Comparison of ENCODE assay signal across 9 cellular contexts in the genomic region with DNA sequence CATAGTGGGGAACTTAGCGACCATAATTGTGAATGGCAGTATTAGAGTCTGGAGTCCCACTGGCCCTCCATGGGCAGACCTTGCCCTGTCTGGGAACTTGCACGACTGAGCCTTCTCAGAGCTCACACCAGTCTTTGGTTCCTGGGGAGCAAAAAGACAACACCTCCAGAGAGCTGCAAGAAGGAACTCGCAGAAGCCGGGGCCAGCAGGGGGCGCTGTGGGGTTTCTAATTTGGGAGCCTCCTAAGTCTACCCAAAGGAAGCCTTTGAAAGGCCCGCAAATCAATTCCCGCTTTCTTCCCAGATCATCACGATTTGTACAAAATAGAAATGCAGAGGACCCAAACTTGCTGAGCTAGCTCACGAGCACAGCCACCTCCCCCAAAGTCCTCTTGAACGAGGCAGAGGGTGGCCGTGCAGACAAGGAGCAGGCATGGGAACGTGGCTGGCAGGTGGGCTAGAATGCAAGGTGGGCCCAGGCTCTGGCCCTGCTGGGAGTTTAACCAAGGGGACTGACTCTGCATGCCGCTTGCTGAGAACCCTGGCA. TPM values are rescaled to one million over a fixed set of nuclear protein-coding genes. Genes with fewer than 3 reads are reported as not detected.
DNase-seq lines count a peak whose midpoint lies in the region; ATAC-seq and TF ChIP-seq lines count a peak whose summit lies in the region.
"Had no signal": no experiment of that assay in that cellular context is flagged by ENCODE, and none has a peak within 500 bp of the region (broad histone marks: within the 10 kb centered on the region; RNA-seq: fewer than 3 reads in every experiment).

No MANE protein-coding gene starts in this region.

- H3K4me2 ChIP-seq in MM.1S (ENCODE audit: low read depth, low read length) = no peak overlapping the region

- intact Hi-C loops in heart right ventricle (cut with DNase I) = loop anchor here in 9 of 10 donors (1.0 to 10.0 kb wide), 11 partner anchors 126 to 601 kb away; a partner anchor contains a TSS
- intact Hi-C loops in prostate gland (cut with DNase I) = loop anchor here (10.0 kb wide), 1 partner anchor 348 kb away; no protein-coding TSS in a partner anchor
- intact Hi-C loops in vagina (cut with DNase I) = no loop called here

- H3K79me2 ChIP-seq in MM.1S (ENCODE audit: low read length) = no peaks in the 10 kb centered on the region

- H3K4me1 Mint-ChIP-seq in activated naive CD4-positive, alpha-beta T cell treated with anti-CD3 and anti-CD28 coated beads, Interleukin-2, amount 10 ng/mL, durations not matched to agents 7 days and 5 days = no peaks in the 10 kb centered on the region

- H3K27me3 ChIP-seq in MM.1S (replicated peaks; ENCODE audit: insufficient read depth, low read length) = no peaks in the 10 kb centered on the region
- no peaks in the 10 kb centered on the region for H3K27me3 ChIP-seq in SJSA1 (replicated peaks)
- peaks cover 0 to 54% (median 31%) of the 10 kb centered on the region in 7 donors for H3K27me3 ChIP-seq in heart right ventricle
- H3K27me3 ChIP-seq in prostate gland (replicated peaks; ENCODE audit: insufficient read depth) = no peaks in the 10 kb centered on the region
- no peaks in the 10 kb centered on the region for H3K27me3 ChIP-seq in vagina

- no peaks in the 10 kb centered on the region for H3K9me2 ChIP-seq in MM.1S (replicated peaks; ENCODE audit: insufficient read depth, low read length)

- no peaks in the 10 kb centered on the region for H3K36me3 Mint-ChIP-seq in activated naive CD4-positive, alpha-beta T cell treated with anti-CD3 and anti-CD28 coated beads, Interleukin-2, amount 10 ng/mL, durations not matched to agents 7 days and 5 days

- no peak overlapping the region for H3K9ac ChIP-seq in MM.1S (ENCODE audit: low read length)

- CTCF ChIA-PET in activated naive CD4-positive, alpha-beta T cell treated with anti-CD3 and anti-CD28 coated beads, Interleukin-2, amount 10 ng/mL, durations not matched to agents 7 days and 5 days (lab: Charles Lee) = interaction anchor here (0.6 to 2.9 kb wide), 10 partner anchors 9 to 780 kb away, joined by 3 to 16 read pairs (median 4); a partner anchor contains a TSS

- no peaks in the 10 kb centered on the region for H3K9me3 Mint-ChIP-seq in activated naive CD4-positive, alpha-beta T cell treated with anti-CD3 and anti-CD28 coated beads, Interleukin-2, amount 10 ng/mL, durations not matched to agents 7 days and 5 days
- H3K9me3 Mint-ChIP-seq: dendritic cell treated with granulocyte-macrophage colony-stimulating factor and Interleukin-4, amounts not matched to agents 40 ng/mL and 50 ng/mL, for 4 days had no signal

- H3K9me3 ChIP-seq in MM.1S (replicated peaks; ENCODE audit: insufficient read depth, low read length) = no peaks in the 10 kb centered on the region
- no peaks in the 10 kb centered on the region for H3K9me3 ChIP-seq in SJSA1 (replicated peaks)
- no peaks in the 10 kb centered on the region for H3K9me3 ChIP-seq in heart right ventricle
- no peaks in the 10 kb centered on the region for H3K9me3 ChIP-seq in prostate gland
- no peaks in the 10 kb centered on the region for H3K9me3 ChIP-seq in vagina

- TF ChIP-seq POLR2A in prostate gland (IDR thresholded peaks at IDR 0.05) (no peak), vagina (IDR thresholded peaks at IDR 0.05) (no peak)

- H3K27ac Mint-ChIP-seq in activated naive CD4-positive, alpha-beta T cell treated with anti-CD3 and anti-CD28 coated beads, Interleukin-2, amount 10 ng/mL, durations not matched to agents 7 days and 5 days = no peak overlapping the region
- H3K27ac Mint-ChIP-seq: dendritic cell treated with granulocyte-macrophage colony-stimulating factor and Interleukin-4, amounts not matched to agents 40 ng/mL and 50 ng/mL, for 4 days had no signal

- peaks cover 10% of the 10 kb centered on the region for H3K27me3 Mint-ChIP-seq in activated naive CD4-positive, alpha-beta T cell treated with anti-CD3 and anti-CD28 coated beads, Interleukin-2, amount 10 ng/mL, durations not matched to agents 7 days and 5 days

- H2AFZ ChIP-seq in MM.1S (ENCODE audit: low read length) = no peak overlapping the region

- H3K4me3 Mint-ChIP-seq in activated naive CD4-positive, alpha-beta T cell treated with anti-CD3 and anti-CD28 coated beads, Interleukin-2, amount 10 ng/mL, durations not matched to agents 7 days and 5 days = no peak overlapping the region
- H3K4me3 Mint-ChIP-seq: dendritic cell treated with granulocyte-macrophage colony-stimulating factor and Interleukin-4, amounts not matched to agents 40 ng/mL and 50 ng/mL, for 4 days had no signal

- H3K36me3 ChIP-seq in MM.1S (replicated peaks; ENCODE audit: insufficient read depth, low read length) = no peaks in the 10 kb centered on the region
- H3K36me3 ChIP-seq in SJSA1 = no peaks in the 10 kb centered on the region
- H3K36me3 ChIP-seq in heart right ventricle = no peaks in the 10 kb centered on the region
- H3K36me3 ChIP-seq in prostate gland = no peaks in the 10 kb centered on the region
- no peaks in the 10 kb centered on the region for H3K36me3 ChIP-seq in vagina

- no peaks in the 10 kb centered on the region for H3F3A ChIP-seq in MM.1S (ENCODE audit: insufficient read depth, low read length)

- ATAC-seq in heart right ventricle (peak in 5 of 8 donors; percentile 38 to 72 (median 57)), HG03457 (IDR thresholded peaks at IDR 0.05; ENCODE audit: unreplicated experiment) (no peak)

- H3K27ac ChIP-seq in MM.1S (ENCODE audit: low read length) (no peak overlapping the region), SJSA1 (no peak overlapping the region), heart right ventricle (no peak overlapping the region), prostate gland (no peak overlapping the region), vagina (no peak overlapping the region)

- DNase-seq in EL = peak; percentile 61
- peak; percentile 54 for DNase-seq in MM.1S
- peak; percentile 48 to 86 for DNase-seq in SJSA1 (ENCODE audit: low read depth in 1 of 2, low spot score in 2 of 2)
- peak; percentile 88 for DNase-seq in activated naive CD4-positive, alpha-beta T cell treated with anti-CD3 and anti-CD28 coated beads, Interleukin-2, amount 10 ng/mL, durations not matched to agents 7 days and 5 days
- peak; percentile 71 to 80 for DNase-seq in heart right ventricle
- peak; percentile 84 for DNase-seq in prostate gland (ENCODE audit: low spot score)
- DNase-seq in vagina (ENCODE audit: extremely low spot score in 2 of 2) = no peak

- H4K20me1 ChIP-seq in MM.1S (ENCODE audit: insufficient read depth, low read length) = no peaks in the 10 kb centered on the region

- TF ChIP-seq CTCF in MM.1S (IDR thresholded peaks at IDR 0.05; ENCODE audit: low read length) (peak; percentile 63), heart right ventricle (IDR thresholded peaks at IDR 0.05) (peak; percentile 70 to 84 (median 76)), prostate gland (IDR thresholded peaks at IDR 0.05) (peak; percentile 61 to 85 (median 70)), vagina (IDR thresholded peaks at IDR 0.05) (peak in 2 of 3 experiments; percentile 33 to 42)

- WGBS in heart right ventricle, 2 donors = 8% methylated on average over 13 of the region's 13 CpGs
- 11% methylated on average over 13 of the region's 13 CpGs for WGBS in prostate gland

- H3K4me1 ChIP-seq in MM.1S (ENCODE audit: low read length) (no peaks in the 10 kb centered on the region), SJSA1 (replicated peaks) (no peaks in the 10 kb centered on the region), heart right ventricle (no peaks in the 10 kb centered on the region), prostate gland (replicated peaks) (no peaks in the 10 kb centered on the region), vagina (no peaks in the 10 kb centered on the region)

- H3K4me3 ChIP-seq in MM.1S (ENCODE audit: low read length) = no peak overlapping the region
- H3K4me3 ChIP-seq in SJSA1 = no peak overlapping the region
- no peak overlapping the region for H3K4me3 ChIP-seq in heart right ventricle
- H3K4me3 ChIP-seq in prostate gland = no peak overlapping the region
- no peak overlapping the region for H3K4me3 ChIP-seq in vagina

RNA-seq across cellular contexts. Expression of a gene that starts 46.3 kb away (rescaled TPM):
- 25.3 and 37.1 TPM in 2 replicates for total RNA-seq in SJSA1 (2014; rRNA removed; shearing (Covaris generic))
- total RNA-seq in heart right ventricle (10 to 100 TPM; 28.0 to 75.1 (median 53.6) TPM), prostate gland (100 to 1,000 TPM; 179 to 412 TPM), vagina (62.4 TPM)
- 10 to 100 TPM; 10.2 to 12.4 TPM for polyA plus RNA-seq in heart right ventricle

Comparison
In these comparisons a context has a peak if more than half of its experiments do, and no peak if none do; other contexts are left out.
1. DNase-seq: peak in EL (single experiment), MM.1S (single experiment), SJSA1 (2 of 2), activated naive CD4-positive, alpha-beta T cell treated with anti-CD3 and anti-CD28 coated beads, Interleukin-2, amount 10 ng/mL, durations not matched to agents 7 days and 5 days (single experiment), heart right ventricle (2 of 2) and prostate gland (single experiment); none in vagina (0 of 2).
2. Peak in every context shown above with its lines, with median percentiles within 50 percentile points of each other: CTCF ChIP-seq.